In genomic region chr1:56355422-56355821, GRCh38 we compare ENCODE assay signal across 19 cellular contexts.
"Had no signal": no experiment of that assay in that cellular context is flagged by ENCODE, and none has a peak within 500 bp of the region (broad histone marks: within the 10 kb centered on the region; RNA-seq: fewer than 3 reads in every experiment).

No MANE protein-coding gene starts in this region.

- H3K4me1 ChIP-seq: colonic mucosa, foreskin keratinocyte, left lung, tibial artery had no signal

- H3K27ac ChIP-seq: colonic mucosa, epithelial cell of prostate, foreskin keratinocyte, left lung, neutrophil, pancreas, tibial artery had no signal

- H3K9me3 ChIP-seq: colonic mucosa, left lung, neutrophil, pancreas, tibial artery had no signal

- DNase-seq: activated CD4-positive, alpha-beta T cell treated with anti-CD3 and anti-CD28 coated beads, Interleukin-2, amount 10 ng/mL, durations not matched to agents 7 days and 5 days; activated CD8-positive, alpha-beta T cell treated with anti-CD3 and anti-CD28 coated beads, Interleukin-2, amount 10 ng/mL, durations not matched to agents 7 days and 5 days; activated naive CD4-positive, alpha-beta T cell treated with anti-CD3 and anti-CD28 coated beads for 36 hours; activated T-cell treated with anti-CD3 and anti-CD28 coated beads, Interleukin-2, amount 50 U/mL, for 24 hours; colonic mucosa; endodermal cell; foreskin keratinocyte; kidney; left lung; mesenchymal stem cell; pancreas; stimulated activated naive CD8-positive, alpha-beta T cell treated with anti-CD3 and anti-CD28 coated beads, Interleukin-15, Interleukin-2, amounts not matched to agents 100 U/mL and 50 U/mL, for 24 hours; substantia nigra; T1000; tibial artery had no signal

- H3K36me3 ChIP-seq: colonic mucosa, left lung, neutrophil, pancreas, tibial artery had no signal

- H3K4me3 ChIP-seq: colonic mucosa, left lung, pancreas, tibial artery had no signal

- H3K27me3 ChIP-seq: colonic mucosa, foreskin keratinocyte, left lung, pancreas, tibial artery had no signal

- ATAC-seq: activated CD4-positive, CD25-positive, alpha-beta regulatory T cell treated with anti-CD3 and anti-CD28 coated beads, Interleukin-2, amount 50 U/mL, for 24 hours; activated CD8-positive, alpha-beta T cell treated with anti-CD3 and anti-CD28 coated beads, Interleukin-2, amount 10 ng/mL, durations not matched to agents 7 days and 5 days; foreskin keratinocyte; left lung; natural killer cell treated with Interleukin-12 subunit alpha and Interleukin-12 subunit beta and Interleukin-15 and Interleukin-18, amount 100 ng/mL, for 72 hours; stimulated activated naive CD8-positive, alpha-beta T cell treated with anti-CD3 and anti-CD28 coated beads, Interleukin-15, Interleukin-2, amounts not matched to agents 100 U/mL and 50 U/mL, for 24 hours had no signal
